Comparison of ENCODE assay signal across 11 cellular contexts in genomic region chr11:66858186-66858938, GRCh38. TPM values are rescaled to one million over a fixed set of nuclear protein-coding genes. Genes with fewer than 3 reads are reported as not detected.
DNase-seq lines count a peak whose midpoint lies in the region; ATAC-seq and TF ChIP-seq lines count a peak whose summit lies in the region.
"Had no signal": no experiment of that assay in that cellular context is flagged by ENCODE, and none has a peak within 500 bp of the region (broad histone marks: within the 10 kb centered on the region; RNA-seq: fewer than 3 reads in every experiment).

No MANE protein-coding gene starts in this region.

- peaks cover 14% of the 10 kb centered on the region for H3K4me1 ChIP-seq in CD4-positive, CD25-positive, alpha-beta regulatory T cell (ENCODE audit: control insufficient read depth, insufficient read depth, low read length, poor library complexity, severe bottlenecking)
- H3K4me1 ChIP-seq in HAP-1 (peaks cover 5% of the 10 kb centered on the region), lower lobe of right lung (peaks cover 9% of the 10 kb centered on the region)

- no peaks in the 10 kb centered on the region for H3K9me3 Mint-ChIP-seq in CD4-positive, CD25-positive, alpha-beta regulatory T cell
- H3K9me3 Mint-ChIP-seq in activated naive CD8-positive, alpha-beta T cell treated with anti-CD3 and anti-CD28 coated beads for 36 hours: no peaks in the 10 kb centered on the region
- H3K9me3 Mint-ChIP-seq in naive thymus-derived CD8-positive, alpha-beta T cell: no peaks in the 10 kb centered on the region

- POLR2A ChIA-PET in naive thymus-derived CD8-positive, alpha-beta T cell (lab: Charles Lee): interaction anchor here (2.2 kb wide), 1 partner anchor 15 kb away, joined by 10 read pairs; the partner anchor contains the start of gene RCE1

- in situ Hi-C loops in HAP-1 (cut with MboI; ENCODE audit: low sequenced_read_pairs): no loop called here

- no peaks in the 10 kb centered on the region for H3K27me3 Mint-ChIP-seq in CD4-positive, CD25-positive, alpha-beta regulatory T cell
- H3K27me3 Mint-ChIP-seq in activated naive CD8-positive, alpha-beta T cell treated with anti-CD3 and anti-CD28 coated beads for 36 hours: no peaks in the 10 kb centered on the region
- H3K27me3 Mint-ChIP-seq in naive thymus-derived CD8-positive, alpha-beta T cell: no peaks in the 10 kb centered on the region

- no peaks in the 10 kb centered on the region for H3K36me3 Mint-ChIP-seq in CD4-positive, CD25-positive, alpha-beta regulatory T cell
- peaks cover 2% of the 10 kb centered on the region for H3K36me3 Mint-ChIP-seq in activated naive CD8-positive, alpha-beta T cell treated with anti-CD3 and anti-CD28 coated beads for 36 hours
- H3K36me3 Mint-ChIP-seq in naive thymus-derived CD8-positive, alpha-beta T cell: no peaks in the 10 kb centered on the region

- H3K27ac ChIP-seq in CD4-positive, CD25-positive, alpha-beta regulatory T cell (ENCODE audit: insufficient read depth, low read length, poor library complexity, severe bottlenecking): no peak overlapping the region
- no peak overlapping the region for H3K27ac ChIP-seq in lower lobe of right lung

- TF ChIP-seq CTCF in lower lobe of right lung (IDR thresholded peaks at IDR 0.05): no peak

- no peaks in the 10 kb centered on the region for H3K27me3 ChIP-seq in CD4-positive, CD25-positive, alpha-beta regulatory T cell (ENCODE audit: control insufficient read depth, insufficient read depth, low read length)
- no peaks in the 10 kb centered on the region for H3K27me3 ChIP-seq in HAP-1 (ENCODE audit: low read depth)
- no peaks in the 10 kb centered on the region for H3K27me3 ChIP-seq in lower lobe of right lung (ENCODE audit: low read depth)

- DNase-seq in CD4-positive, CD25-positive, alpha-beta regulatory T cell: no peak
- DNase-seq in HAP-1 (ENCODE audit: low spot score in 2 of 2) (no peak), NCI-H2029 (lab: John Stamatoyannopoulos, UW) (no peak), lower lobe of right lung (no peak), NCI-H510A (lab: John Stamatoyannopoulos, UW) (no peak)
- DNase-seq in activated naive CD8-positive, alpha-beta T cell treated with anti-CD3 and anti-CD28 coated beads for 36 hours: no peak
- DNase-seq in naive thymus-derived CD8-positive, alpha-beta T cell: no peak
- DNase-seq: hypothalamus, MM.1S had no signal

- H3K36me3 ChIP-seq in CD4-positive, CD25-positive, alpha-beta regulatory T cell (ENCODE audit: control insufficient read depth, insufficient read depth, low read length): no peaks in the 10 kb centered on the region
- H3K36me3 ChIP-seq in HAP-1 (replicated peaks): peaks cover 26% of the 10 kb centered on the region
- H3K36me3 ChIP-seq in lower lobe of right lung: no peaks in the 10 kb centered on the region

- no peaks in the 10 kb centered on the region for H3K9me3 ChIP-seq in CD4-positive, CD25-positive, alpha-beta regulatory T cell (ENCODE audit: control insufficient read depth in 2 of 2, low read length in 2 of 2)
- H3K9me3 ChIP-seq in HAP-1 (no peaks in the 10 kb centered on the region), lower lobe of right lung (no peaks in the 10 kb centered on the region)

- peaks cover 0 to 8% (median 5%) of the 10 kb centered on the region in 4 donors for H3K4me1 Mint-ChIP-seq in CD4-positive, CD25-positive, alpha-beta regulatory T cell
- peaks cover 2% of the 10 kb centered on the region for H3K4me1 Mint-ChIP-seq in activated naive CD8-positive, alpha-beta T cell treated with anti-CD3 and anti-CD28 coated beads for 36 hours
- peaks cover 5 to 8% (median 7%) of the 10 kb centered on the region in 4 donors for H3K4me1 Mint-ChIP-seq in naive thymus-derived CD8-positive, alpha-beta T cell

- H3K4me3 Mint-ChIP-seq in CD4-positive, CD25-positive, alpha-beta regulatory T cell: peak overlapping the region; percentile 29 to 71 (median 69)
- peak overlapping the region; percentile 83 for H3K4me3 Mint-ChIP-seq in activated naive CD8-positive, alpha-beta T cell treated with anti-CD3 and anti-CD28 coated beads for 36 hours
- peak overlapping the region; percentile 18 to 69 (median 62) for H3K4me3 Mint-ChIP-seq in naive thymus-derived CD8-positive, alpha-beta T cell

- intact Hi-C loops in lower lobe of right lung (cut with DNase I): no loop called here

- H3K27ac Mint-ChIP-seq in CD4-positive, CD25-positive, alpha-beta regulatory T cell: no peak overlapping the region
- no peak overlapping the region for H3K27ac Mint-ChIP-seq in activated naive CD8-positive, alpha-beta T cell treated with anti-CD3 and anti-CD28 coated beads for 36 hours
- H3K27ac Mint-ChIP-seq in naive thymus-derived CD8-positive, alpha-beta T cell: no peak overlapping the region

- no peak for ATAC-seq in CD4-positive, CD25-positive, alpha-beta regulatory T cell (ENCODE audit: low read depth in 2 of 2)
- ATAC-seq in naive thymus-derived CD8-positive, alpha-beta T cell: no peak
- ATAC-seq in lower lobe of right lung (no peak), GM19397 (IDR thresholded peaks at IDR 0.05; ENCODE audit: unreplicated experiment) (no peak)
- ATAC-seq: Right ventricle myocardium inferior had no signal

- H3K4me3 ChIP-seq in CD4-positive, CD25-positive, alpha-beta regulatory T cell (ENCODE audit: low read depth, low read length): no peak overlapping the region
- H3K4me3 ChIP-seq in HAP-1 (peak overlapping the region; percentile 42; the same call in 1 of the 2 replicates), lower lobe of right lung (no peak overlapping the region)

RNA-seq across cellular contexts. Expression of gene LRFN4, which starts 1.5 kb away (rescaled TPM):
- total RNA-seq in CD4-positive, CD25-positive, alpha-beta regulatory T cell: 8.0 TPM
- 1 to 10 TPM in 3 of 4 donors, under 1 TPM in 1; 0.87 to 1.8 (median 1.3) TPM for polyA plus RNA-seq in CD4-positive, CD25-positive, alpha-beta regulatory T cell
- total RNA-seq in activated naive CD8-positive, alpha-beta T cell treated with anti-CD3 and anti-CD28 coated beads for 36 hours: 10 to 100 TPM; 36.3 to 37.8 TPM
- 1 to 10 TPM; 1.2 to 1.3 TPM for total RNA-seq in naive thymus-derived CD8-positive, alpha-beta T cell
- polyA plus RNA-seq in naive thymus-derived CD8-positive, alpha-beta T cell: under 1 TPM in 2 of 3 donors, not detected in 1; 0.09 to 0.12 TPM
- 15.7 TPM for total RNA-seq in lower lobe of right lung

RNA-seq across cellular contexts. Expression of gene RCE1, which starts 15.1 kb away (rescaled TPM):
- total RNA-seq in CD4-positive, CD25-positive, alpha-beta regulatory T cell: 45.6 TPM
- 10 to 100 TPM; 20.6 to 26.0 (median 21.6) TPM for polyA plus RNA-seq in CD4-positive, CD25-positive, alpha-beta regulatory T cell
- total RNA-seq in activated naive CD8-positive, alpha-beta T cell treated with anti-CD3 and anti-CD28 coated beads for 36 hours: 10 to 100 TPM; 26.8 to 31.1 TPM
- total RNA-seq in naive thymus-derived CD8-positive, alpha-beta T cell: 10 to 100 TPM; 32.2 to 32.9 TPM
- 10 to 100 TPM; 18.1 to 27.1 (median 18.4) TPM for polyA plus RNA-seq in naive thymus-derived CD8-positive, alpha-beta T cell
- total RNA-seq in lower lobe of right lung: 18.9 TPM
